Comparison of ENCODE assay signal across 22 cellular contexts in the genomic region with DNA sequence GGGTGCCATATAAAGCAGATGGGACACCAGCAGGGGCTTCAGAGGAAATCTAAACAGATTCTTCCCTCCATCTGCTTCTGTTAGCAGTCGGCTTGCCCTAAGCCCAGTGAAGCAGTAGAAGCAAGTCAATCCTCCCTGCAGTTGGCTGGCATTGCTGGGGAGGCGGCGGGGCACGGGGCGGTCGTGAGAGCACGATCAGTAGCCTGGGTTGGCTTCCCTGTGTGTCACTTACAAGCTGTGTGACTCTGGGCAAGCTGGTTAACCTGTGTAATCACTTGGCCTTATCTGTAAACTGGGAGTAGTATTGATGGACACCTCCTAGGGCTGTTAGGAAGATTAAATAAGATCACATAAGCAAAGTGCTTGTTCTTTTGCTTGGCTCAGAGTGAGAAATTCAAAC.
"Had no signal": no experiment of that assay in that cellular context is flagged by ENCODE, and none has a peak within 500 bp of the region (broad histone marks: within the 10 kb centered on the region; RNA-seq: fewer than 3 reads in every experiment).

No MANE protein-coding gene starts in this region.

- DNase-seq: activated CD4-positive, alpha-beta memory T cell treated with anti-CD3 and anti-CD28 coated beads, Interleukin-2, amount 10 ng/mL, durations not matched to agents 7 days and 5 days; activated CD4-positive, alpha-beta T cell treated with anti-CD3 and anti-CD28 coated beads for 1 hour; activated CD4-positive, alpha-beta T cell treated with anti-CD3 and anti-CD28 coated beads, Interleukin-2, amount 10 ng/mL, durations not matched to agents 7 days and 5 days; activated CD8-positive, alpha-beta memory T cell treated with anti-CD3 and anti-CD28 coated beads, Interleukin-2, amount 50 U/mL, for 48 hours; activated gamma-delta T cell; activated naive CD4-positive, alpha-beta T cell treated with anti-CD3 and anti-CD28 coated beads, Interleukin-2, amount 50 U/mL, for 16 hours; activated T-cell treated with anti-CD3 and anti-CD28 coated beads, Interleukin-2, amount 50 U/mL, for 24 hours; amniotic stem cell; brain microvascular endothelial cell; esophagus squamous epithelium; kidney glomerular epithelial cell; left lung; lower lobe of right lung; mesenchymal stem cell; natural killer cell; spleen; stimulated activated naive CD8-positive, alpha-beta T cell treated with anti-CD3 and anti-CD28 coated beads, Interleukin-15, Interleukin-2, amounts not matched to agents 100 U/mL and 50 U/mL, for 24 hours; T1000; testis; transverse colon had no signal

- ATAC-seq: left lung; lower lobe of right lung; natural killer cell; right cardiac atrium; stimulated activated naive CD8-positive, alpha-beta T cell treated with anti-CD3 and anti-CD28 coated beads, Interleukin-15, Interleukin-2, amounts not matched to agents 100 U/mL and 50 U/mL, for 24 hours; WTC11 had no signal
